ENCODE assay signal across 13 cellular contexts in the genomic region with DNA sequence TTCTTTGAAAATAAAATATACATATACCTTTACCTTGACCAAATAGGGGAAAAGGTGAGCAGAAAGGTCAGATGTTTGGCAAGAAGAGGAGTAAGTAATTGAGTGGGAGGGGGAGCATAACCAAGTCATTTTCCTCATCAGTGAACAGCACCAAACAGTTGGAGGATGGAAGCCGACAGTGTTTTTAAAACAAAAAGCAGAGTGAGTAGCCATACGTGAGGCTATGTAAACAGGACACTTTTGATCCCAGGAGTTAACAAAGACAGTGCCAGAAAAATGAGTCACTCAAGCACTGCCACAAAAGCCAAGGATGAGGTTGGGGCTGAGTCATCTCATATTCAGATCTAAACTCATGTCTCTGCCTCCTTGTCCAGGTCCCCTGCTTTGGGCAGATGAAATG.
DNase-seq lines count a peak whose midpoint lies in the region; ATAC-seq, FAIRE-seq and TF ChIP-seq lines count a peak whose summit lies in the region.
"Had no signal": no experiment of that assay in that cellular context is flagged by ENCODE, and none has a peak within 500 bp of the region (broad histone marks: within the 10 kb centered on the region; RNA-seq: fewer than 3 reads in every experiment).

No MANE protein-coding gene starts in this region.

- no peak overlapping the region for H3K27ac ChIP-seq in heart left ventricle
- H3K27ac ChIP-seq: pancreas had no signal

- 51 to 58% (median 55%) methylated on average over 2 of the region's 2 CpGs for WGBS in heart left ventricle, 4 donors

- no peaks in the 10 kb centered on the region for H3K36me3 ChIP-seq in heart left ventricle
- H3K36me3 ChIP-seq: pancreas had no signal

- TF ChIP-seq POLR2A in heart left ventricle (IDR thresholded peaks at IDR 0.05), result no peak

- no peaks in the 10 kb centered on the region for H3K9me3 ChIP-seq in heart left ventricle
- H3K9me3 ChIP-seq: pancreas had no signal

- ATAC-seq in HG03432 (IDR thresholded peaks at IDR 0.05; ENCODE audit: unreplicated experiment), result no peak
- no peak for ATAC-seq in heart left ventricle
- ATAC-seq: pancreas had no signal

- H3K4me1 ChIP-seq in heart left ventricle, result no peaks in the 10 kb centered on the region
- H3K4me1 ChIP-seq: pancreas had no signal

- no peak for TF ChIP-seq CTCF in heart left ventricle (IDR thresholded peaks at IDR 0.05)

- H3K4me3 ChIP-seq in heart left ventricle, result no peak overlapping the region
- H3K4me3 ChIP-seq: pancreas had no signal

- DNase-seq in H4 (ENCODE audit: low spot score), result peak; percentile 93
- peak; percentile 93 for DNase-seq in RCC 7860 (ENCODE audit: low spot score)
- peak; percentile 79 for DNase-seq in fibroblast of gingiva (ENCODE audit: low read depth)
- peak; percentile 69 for DNase-seq in pulmonary artery endothelial cell (ENCODE audit: low read depth, low spot score)
- DNase-seq in GM19239 (ENCODE audit: insufficient read length, low spot score), result no peak
- DNase-seq in NCI-H187 treated with DMSO at 0.1 percent for 48 hours (lab: John Stamatoyannopoulos, UW), result no peak
- DNase-seq in heart left ventricle, result no peak
- DNase-seq: activated T-cell treated with anti-CD3 and anti-CD28 coated beads, Interleukin-2, amount 50 U/mL, for 24 hours; GOT3; pancreas; Right ventricle myocardium superior; stimulated activated CD8-positive, alpha-beta memory T cell treated with anti-CD3 and anti-CD28 coated beads, Interleukin-4, amount 100 ng/mL, for 48 hours had no signal

- H3K27me3 ChIP-seq in heart left ventricle, result no peaks in the 10 kb centered on the region
- H3K27me3 ChIP-seq: pancreas had no signal

- FAIRE-seq in RCC 7860 (lab: Jason Lieb, UNC), result peak; percentile 95
- no peak for FAIRE-seq in GM19239 (lab: Jason Lieb, UNC)
- FAIRE-seq: pancreas had no signal

- intact Hi-C loops in heart left ventricle (cut with DNase I), result no loop called here

Comparison
In these comparisons a context has a peak if more than half of its experiments do, and no peak if none do; other contexts are left out.
1. DNase-seq: peak in H4 (single experiment), RCC 7860 (single experiment), fibroblast of gingiva (single experiment) and pulmonary artery endothelial cell (single experiment); none in GM19239 (single experiment), NCI-H187 treated with DMSO at 0.1 percent for 48 hours (single experiment) and heart left ventricle (0 of 5).